1 cellular context compared by ENCODE assay signal in the genomic region with DNA sequence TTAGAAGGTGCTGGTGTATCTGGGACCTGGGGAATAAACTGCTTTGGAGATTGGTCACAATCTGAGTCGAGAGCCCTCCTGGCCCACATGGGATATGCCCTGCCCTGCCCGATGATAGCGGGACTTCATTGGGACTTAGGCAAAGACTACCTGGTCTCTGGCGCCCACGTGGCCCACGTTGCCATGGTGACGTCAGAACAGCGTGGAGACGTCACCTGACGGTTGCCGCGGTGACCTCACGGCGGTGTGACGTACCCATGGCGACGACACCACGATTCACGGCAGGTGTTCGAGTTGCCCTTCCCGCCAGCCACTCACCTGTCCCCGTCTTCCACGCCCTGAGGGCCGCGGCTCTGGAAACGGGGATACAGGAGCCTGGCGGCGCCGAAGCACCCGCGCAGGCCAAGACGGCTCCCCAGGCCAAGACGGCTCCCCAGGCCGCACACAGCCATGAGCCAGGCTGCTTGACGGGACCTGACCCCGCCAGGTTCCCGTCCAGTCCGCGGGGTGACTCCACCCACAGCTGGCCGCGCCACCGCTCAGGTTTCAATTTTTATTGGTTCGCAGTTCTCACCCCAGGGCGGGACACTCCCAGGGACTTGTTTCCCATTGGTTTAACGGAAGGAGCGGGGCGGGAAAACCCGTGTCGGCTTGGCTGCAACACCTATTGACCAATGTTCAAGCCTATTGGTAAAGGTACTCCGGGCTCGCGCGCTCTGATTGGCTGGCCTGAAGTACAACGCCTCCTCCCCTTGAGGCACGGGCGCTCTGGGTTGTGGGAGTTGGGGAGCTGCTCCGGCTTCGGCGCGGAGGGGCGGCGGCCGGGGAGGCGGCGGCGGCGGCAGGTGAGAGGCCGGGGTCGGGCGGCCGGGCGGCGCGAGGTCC.
TF ChIP-seq lines count a peak whose summit lies in the region.

A gene (minus strand): TSS at position 476 of the 885 bp plus-strand sequence. CDS start 24 bp downstream, at position 452.
A gene (plus strand): TSS at position 766 of the 885 bp plus-strand sequence. CDS start 1,029 bp downstream, outside the sequence.

TF ChIP-seq in HEK293, 187 proteins besides CTCF, POLR2A, EP300 and RAD21 (continued from another document and continues in another):
- TF ChIP-seq, protein P1, sequence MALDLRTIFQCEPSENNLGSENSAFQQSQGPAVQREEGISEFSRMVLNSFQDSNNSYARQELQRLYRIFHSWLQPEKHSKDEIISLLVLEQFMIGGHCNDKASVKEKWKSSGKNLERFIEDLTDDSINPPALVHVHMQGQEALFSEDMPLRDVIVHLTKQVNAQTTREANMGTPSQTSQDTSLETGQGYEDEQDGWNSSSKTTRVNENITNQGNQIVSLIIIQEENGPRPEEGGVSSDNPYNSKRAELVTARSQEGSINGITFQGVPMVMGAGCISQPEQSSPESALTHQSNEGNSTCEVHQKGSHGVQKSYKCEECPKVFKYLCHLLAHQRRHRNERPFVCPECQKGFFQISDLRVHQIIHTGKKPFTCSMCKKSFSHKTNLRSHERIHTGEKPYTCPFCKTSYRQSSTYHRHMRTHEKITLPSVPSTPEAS (tag by site-specific recombination; IDR thresholded peaks at IDR 0.05): 0 out of 2 replicates have a peak, but pooled peaks have one; percentile 35
- TF ChIP-seq ZNF354C (tag by site-specific recombination; IDR thresholded peaks at IDR 0.05; ENCODE audit: borderline replicate concordance, low read depth) (no peak), ZNF626 (tag by site-specific recombination; IDR thresholded peaks at IDR 0.05) (no peak), ZFP3 (tag by site-specific recombination; IDR thresholded peaks at IDR 0.05; ENCODE audit: low read depth) (no peak), ZNF555 (tag by site-specific recombination; conservative IDR thresholded peaks at IDR 0.05) (no peak), MZF1 (tag by site-specific recombination; IDR thresholded peaks at IDR 0.05; ENCODE audit: borderline replicate concordance) (no peak), ZNF530 (tag by site-specific recombination; IDR thresholded peaks at IDR 0.05; ENCODE audit: low read depth) (no peak), ZNF670 (tag by site-specific recombination; IDR thresholded peaks at IDR 0.05; ENCODE audit: low read depth) (no peak), ZBTB17 (tag by site-specific recombination; IDR thresholded peaks at IDR 0.05) (peak; percentile 79), ZNF23 (tag by site-specific recombination; IDR thresholded peaks at IDR 0.05; ENCODE audit: borderline replicate concordance) (no peak), SP7 (tag by site-specific recombination; IDR thresholded peaks at IDR 0.05) (peak; percentile 94), GLI4 (tag by site-specific recombination; IDR thresholded peaks at IDR 0.05) (peak; percentile 94), ZNF423 (tag by site-specific recombination; IDR thresholded peaks at IDR 0.05) (peak; percentile 41; the same call in 1 of the 2 replicates), ZFHX2 (tag by site-specific recombination; conservative IDR thresholded peaks at IDR 0.05) (peak; percentile 72), GFI1B (tag by site-specific recombination; IDR thresholded peaks at IDR 0.05) (0 out of 2 replicates have a peak, but pooled peaks have one; percentile 14), ZNF549 (tag by site-specific recombination; IDR thresholded peaks at IDR 0.05) (no peak), GLIS1 (tag by site-specific recombination; IDR thresholded peaks at IDR 0.05) (peak; percentile 64), ZNF146 (tag by site-specific recombination; IDR thresholded peaks at IDR 0.05) (no peak), ZNF521 (tag by site-specific recombination; IDR thresholded peaks at IDR 0.05) (no peak), YY1 (tag by site-specific recombination; IDR thresholded peaks at IDR 0.05) (peak; percentile 89), ZNF37A (tag by site-specific recombination; IDR thresholded peaks at IDR 0.05) (no peak), ZNF140 (tag by site-specific recombination; IDR thresholded peaks at IDR 0.05) (no peak), ZNF311 (tag by site-specific recombination; IDR thresholded peaks at IDR 0.05; ENCODE audit: borderline replicate concordance) (no peak), ZFP69B (tag by site-specific recombination; IDR thresholded peaks at IDR 0.05) (peak; percentile 80), SETDB1 (IDR thresholded peaks at IDR 0.05; ENCODE audit: insufficient read length, low read length) (no peak), ZNF843 (tag by site-specific recombination; IDR thresholded peaks at IDR 0.05) (peak; percentile 77), ZNF585B (tag by site-specific recombination; IDR thresholded peaks at IDR 0.05) (no peak)
- TF ChIP-seq, protein P2, sequence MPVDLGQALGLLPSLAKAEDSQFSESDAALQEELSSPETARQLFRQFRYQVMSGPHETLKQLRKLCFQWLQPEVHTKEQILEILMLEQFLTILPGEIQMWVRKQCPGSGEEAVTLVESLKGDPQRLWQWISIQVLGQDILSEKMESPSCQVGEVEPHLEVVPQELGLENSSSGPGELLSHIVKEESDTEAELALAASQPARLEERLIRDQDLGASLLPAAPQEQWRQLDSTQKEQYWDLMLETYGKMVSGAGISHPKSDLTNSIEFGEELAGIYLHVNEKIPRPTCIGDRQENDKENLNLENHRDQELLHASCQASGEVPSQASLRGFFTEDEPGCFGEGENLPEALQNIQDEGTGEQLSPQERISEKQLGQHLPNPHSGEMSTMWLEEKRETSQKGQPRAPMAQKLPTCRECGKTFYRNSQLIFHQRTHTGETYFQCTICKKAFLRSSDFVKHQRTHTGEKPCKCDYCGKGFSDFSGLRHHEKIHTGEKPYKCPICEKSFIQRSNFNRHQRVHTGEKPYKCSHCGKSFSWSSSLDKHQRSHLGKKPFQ (tag by site-specific recombination; IDR thresholded peaks at IDR 0.05): peak; percentile 89
- TF ChIP-seq, protein P3, sequence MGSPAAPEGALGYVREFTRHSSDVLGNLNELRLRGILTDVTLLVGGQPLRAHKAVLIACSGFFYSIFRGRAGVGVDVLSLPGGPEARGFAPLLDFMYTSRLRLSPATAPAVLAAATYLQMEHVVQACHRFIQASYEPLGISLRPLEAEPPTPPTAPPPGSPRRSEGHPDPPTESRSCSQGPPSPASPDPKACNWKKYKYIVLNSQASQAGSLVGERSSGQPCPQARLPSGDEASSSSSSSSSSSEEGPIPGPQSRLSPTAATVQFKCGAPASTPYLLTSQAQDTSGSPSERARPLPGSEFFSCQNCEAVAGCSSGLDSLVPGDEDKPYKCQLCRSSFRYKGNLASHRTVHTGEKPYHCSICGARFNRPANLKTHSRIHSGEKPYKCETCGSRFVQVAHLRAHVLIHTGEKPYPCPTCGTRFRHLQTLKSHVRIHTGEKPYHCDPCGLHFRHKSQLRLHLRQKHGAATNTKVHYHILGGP (tag by site-specific recombination; IDR thresholded peaks at IDR 0.05): no peak
- TF ChIP-seq, protein P4, sequence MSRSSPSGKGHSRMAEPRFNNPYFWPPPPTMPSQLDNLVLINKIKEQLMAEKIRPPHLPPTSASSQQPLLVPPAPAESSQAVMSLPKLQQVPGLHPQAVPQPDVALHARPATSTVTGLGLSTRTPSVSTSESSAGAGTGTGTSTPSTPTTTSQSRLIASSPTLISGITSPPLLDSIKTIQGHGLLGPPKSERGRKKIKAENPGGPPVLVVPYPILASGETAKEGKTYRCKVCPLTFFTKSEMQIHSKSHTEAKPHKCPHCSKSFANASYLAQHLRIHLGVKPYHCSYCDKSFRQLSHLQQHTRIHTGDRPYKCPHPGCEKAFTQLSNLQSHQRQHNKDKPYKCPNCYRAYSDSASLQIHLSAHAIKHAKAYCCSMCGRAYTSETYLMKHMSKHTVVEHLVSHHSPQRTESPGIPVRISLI (tag by site-specific recombination; IDR thresholded peaks at IDR 0.05): no peak; the same call in 1 of the 2 replicates
- TF ChIP-seq, protein P5, sequence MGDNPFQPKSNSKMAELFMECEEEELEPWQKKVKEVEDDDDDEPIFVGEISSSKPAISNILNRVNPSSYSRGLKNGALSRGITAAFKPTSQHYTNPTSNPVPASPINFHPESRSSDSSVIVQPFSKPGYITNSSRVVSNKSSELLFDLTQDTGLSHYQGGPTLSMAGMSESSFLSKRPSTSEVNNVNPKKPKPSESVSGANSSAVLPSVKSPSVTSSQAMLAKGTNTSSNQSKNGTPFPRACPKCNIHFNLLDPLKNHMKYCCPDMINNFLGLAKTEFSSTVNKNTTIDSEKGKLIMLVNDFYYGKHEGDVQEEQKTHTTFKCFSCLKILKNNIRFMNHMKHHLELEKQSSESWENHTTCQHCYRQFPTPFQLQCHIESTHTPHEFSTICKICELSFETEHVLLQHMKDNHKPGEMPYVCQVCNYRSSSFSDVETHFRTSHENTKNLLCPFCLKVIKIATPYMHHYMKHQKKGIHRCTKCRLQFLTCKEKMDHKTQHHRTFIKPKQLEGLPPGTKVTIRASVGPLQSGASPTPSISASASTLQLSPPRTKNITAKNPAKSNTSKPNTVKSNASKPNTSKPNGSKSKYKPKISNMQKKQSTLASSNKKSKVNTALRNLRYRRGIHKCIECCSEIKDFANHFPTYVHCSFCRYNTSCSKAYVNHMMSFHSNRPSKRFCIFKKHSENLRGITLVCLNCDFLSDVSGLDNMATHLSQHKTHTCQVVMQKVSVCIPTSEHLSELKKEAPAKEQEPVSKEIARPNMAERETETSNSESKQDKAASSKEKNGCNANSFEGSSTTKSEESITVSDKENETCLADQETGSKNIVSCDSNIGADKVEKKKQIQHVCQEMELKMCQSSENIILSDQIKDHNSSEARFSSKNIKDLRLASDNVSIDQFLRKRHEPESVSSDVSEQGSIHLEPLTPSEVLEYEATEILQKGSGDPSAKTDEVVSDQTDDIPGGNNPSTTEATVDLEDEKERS (tag by site-specific recombination; IDR thresholded peaks at IDR 0.05): no peak; the same call in 1 of the 2 replicates
- TF ChIP-seq, protein P6, sequence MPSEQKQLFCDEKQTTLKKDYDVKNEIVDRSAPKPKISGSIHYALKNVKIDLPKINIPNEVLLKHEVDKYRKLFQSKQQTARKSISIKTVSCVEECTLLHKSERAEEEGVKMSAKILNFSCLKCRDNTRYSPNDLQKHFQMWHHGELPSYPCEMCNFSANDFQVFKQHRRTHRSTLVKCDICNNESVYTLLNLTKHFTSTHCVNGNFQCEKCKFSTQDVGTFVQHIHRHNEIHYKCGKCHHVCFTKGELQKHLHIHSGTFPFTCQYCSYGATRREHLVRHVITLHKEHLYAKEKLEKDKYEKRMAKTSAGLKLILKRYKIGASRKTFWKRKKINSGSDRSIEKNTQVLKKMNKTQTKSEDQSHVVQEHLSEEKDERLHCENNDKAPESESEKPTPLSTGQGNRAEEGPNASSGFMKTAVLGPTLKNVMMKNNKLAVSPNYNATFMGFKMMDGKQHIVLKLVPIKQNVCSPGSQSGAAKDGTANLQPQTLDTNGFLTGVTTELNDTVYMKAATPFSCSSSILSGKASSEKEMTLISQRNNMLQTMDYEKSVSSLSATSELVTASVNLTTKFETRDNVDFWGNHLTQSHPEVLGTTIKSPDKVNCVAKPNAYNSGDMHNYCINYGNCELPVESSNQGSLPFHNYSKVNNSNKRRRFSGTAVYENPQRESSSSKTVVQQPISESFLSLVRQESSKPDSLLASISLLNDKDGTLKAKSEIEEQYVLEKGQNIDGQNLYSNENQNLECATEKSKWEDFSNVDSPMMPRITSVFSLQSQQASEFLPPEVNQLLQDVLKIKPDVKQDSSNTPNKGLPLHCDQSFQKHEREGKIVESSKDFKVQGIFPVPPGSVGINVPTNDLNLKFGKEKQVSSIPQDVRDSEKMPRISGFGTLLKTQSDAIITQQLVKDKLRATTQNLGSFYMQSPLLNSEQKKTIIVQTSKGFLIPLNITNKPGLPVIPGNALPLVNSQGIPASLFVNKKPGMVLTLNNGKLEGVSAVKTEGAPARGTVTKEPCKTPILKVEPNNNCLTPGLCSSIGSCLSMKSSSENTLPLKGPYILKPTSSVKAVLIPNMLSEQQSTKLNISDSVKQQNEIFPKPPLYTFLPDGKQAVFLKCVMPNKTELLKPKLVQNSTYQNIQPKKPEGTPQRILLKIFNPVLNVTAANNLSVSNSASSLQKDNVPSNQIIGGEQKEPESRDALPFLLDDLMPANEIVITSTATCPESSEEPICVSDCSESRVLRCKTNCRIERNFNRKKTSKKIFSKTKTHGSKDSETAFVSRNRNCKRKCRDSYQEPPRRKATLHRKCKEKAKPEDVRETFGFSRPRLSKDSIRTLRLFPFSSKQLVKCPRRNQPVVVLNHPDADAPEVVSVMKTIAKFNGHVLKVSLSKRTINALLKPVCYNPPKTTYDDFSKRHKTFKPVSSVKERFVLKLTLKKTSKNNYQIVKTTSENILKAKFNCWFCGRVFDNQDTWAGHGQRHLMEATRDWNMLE (tag by site-specific recombination; conservative IDR thresholded peaks at IDR 0.05; ENCODE audit: low read depth): no peak
- TF ChIP-seq, protein P7, sequence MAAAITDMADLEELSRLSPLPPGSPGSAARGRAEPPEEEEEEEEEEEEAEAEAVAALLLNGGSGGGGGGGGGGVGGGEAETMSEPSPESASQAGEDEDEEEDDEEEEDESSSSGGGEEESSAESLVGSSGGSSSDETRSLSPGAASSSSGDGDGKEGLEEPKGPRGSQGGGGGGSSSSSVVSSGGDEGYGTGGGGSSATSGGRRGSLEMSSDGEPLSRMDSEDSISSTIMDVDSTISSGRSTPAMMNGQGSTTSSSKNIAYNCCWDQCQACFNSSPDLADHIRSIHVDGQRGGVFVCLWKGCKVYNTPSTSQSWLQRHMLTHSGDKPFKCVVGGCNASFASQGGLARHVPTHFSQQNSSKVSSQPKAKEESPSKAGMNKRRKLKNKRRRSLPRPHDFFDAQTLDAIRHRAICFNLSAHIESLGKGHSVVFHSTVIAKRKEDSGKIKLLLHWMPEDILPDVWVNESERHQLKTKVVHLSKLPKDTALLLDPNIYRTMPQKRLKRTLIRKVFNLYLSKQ (tag by site-specific recombination; IDR thresholded peaks at IDR 0.05; ENCODE audit: borderline replicate concordance): no peak
- TF ChIP-seq, protein P8, sequence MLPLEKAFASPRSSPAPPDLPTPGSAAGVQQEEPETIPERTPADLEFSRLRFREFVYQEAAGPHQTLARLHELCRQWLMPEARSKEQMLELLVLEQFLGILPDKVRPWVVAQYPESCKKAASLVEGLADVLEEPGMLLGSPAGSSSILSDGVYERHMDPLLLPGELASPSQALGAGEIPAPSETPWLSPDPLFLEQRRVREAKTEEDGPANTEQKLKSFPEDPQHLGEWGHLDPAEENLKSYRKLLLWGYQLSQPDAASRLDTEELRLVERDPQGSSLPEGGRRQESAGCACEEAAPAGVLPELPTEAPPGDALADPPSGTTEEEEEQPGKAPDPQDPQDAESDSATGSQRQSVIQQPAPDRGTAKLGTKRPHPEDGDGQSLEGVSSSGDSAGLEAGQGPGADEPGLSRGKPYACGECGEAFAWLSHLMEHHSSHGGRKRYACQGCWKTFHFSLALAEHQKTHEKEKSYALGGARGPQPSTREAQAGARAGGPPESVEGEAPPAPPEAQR (tag by site-specific recombination; IDR thresholded peaks at IDR 0.05): no peak
